ENCODE assay signal across 1 cellular context in the genomic region with DNA sequence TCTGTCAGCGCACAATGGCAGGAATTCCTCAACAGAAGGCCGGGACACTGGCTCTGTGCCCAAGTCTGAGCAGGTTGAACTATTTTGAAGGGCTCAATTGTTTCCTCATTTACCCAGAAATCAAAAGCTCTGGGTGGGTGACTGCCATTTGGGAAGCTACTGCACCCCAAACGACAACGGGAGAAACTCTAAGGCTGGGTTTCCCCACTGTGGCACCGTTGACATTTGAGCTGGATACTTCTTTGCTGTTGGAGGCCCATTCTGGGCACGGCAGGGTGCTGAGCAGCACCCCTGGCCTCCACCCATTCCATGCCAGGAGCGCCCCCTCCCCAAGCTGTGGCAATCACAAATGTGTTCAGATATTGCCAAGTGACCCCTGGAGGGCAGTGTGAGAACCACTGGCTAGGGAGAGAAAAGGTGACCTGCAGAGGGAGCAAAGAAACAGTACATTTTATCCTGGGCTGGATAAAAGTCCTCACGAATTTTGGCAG.
TF ChIP-seq lines count a peak whose summit lies in the region.

No MANE protein-coding gene starts in this region.

TF ChIP-seq in HepG2, 621 proteins besides CTCF, POLR2A, EP300 and RAD21 (continued from another document):
- TF ChIP-seq, protein P1, sequence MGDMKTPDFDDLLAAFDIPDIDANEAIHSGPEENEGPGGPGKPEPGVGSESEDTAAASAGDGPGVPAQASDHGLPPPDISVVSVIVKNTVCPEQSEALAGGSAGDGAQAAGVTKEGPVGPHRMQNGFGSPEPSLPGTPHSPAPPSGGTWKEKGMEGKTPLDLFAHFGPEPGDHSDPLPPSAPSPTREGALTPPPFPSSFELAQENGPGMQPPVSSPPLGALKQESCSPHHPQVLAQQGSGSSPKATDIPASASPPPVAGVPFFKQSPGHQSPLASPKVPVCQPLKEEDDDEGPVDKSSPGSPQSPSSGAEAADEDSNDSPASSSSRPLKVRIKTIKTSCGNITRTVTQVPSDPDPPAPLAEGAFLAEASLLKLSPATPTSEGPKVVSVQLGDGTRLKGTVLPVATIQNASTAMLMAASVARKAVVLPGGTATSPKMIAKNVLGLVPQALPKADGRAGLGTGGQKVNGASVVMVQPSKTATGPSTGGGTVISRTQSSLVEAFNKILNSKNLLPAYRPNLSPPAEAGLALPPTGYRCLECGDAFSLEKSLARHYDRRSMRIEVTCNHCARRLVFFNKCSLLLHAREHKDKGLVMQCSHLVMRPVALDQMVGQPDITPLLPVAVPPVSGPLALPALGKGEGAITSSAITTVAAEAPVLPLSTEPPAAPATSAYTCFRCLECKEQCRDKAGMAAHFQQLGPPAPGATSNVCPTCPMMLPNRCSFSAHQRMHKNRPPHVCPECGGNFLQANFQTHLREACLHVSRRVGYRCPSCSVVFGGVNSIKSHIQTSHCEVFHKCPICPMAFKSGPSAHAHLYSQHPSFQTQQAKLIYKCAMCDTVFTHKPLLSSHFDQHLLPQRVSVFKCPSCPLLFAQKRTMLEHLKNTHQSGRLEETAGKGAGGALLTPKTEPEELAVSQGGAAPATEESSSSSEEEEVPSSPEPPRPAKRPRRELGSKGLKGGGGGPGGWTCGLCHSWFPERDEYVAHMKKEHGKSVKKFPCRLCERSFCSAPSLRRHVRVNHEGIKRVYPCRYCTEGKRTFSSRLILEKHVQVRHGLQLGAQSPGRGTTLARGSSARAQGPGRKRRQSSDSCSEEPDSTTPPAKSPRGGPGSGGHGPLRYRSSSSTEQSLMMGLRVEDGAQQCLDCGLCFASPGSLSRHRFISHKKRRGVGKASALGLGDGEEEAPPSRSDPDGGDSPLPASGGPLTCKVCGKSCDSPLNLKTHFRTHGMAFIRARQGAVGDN (CRISPR knock-in tag; IDR thresholded peaks at IDR 0.05) = peak; percentile 24; the same call in 1 of the 2 replicates
- no peak for TF ChIP-seq ZNF557 (CRISPR knock-in tag; IDR thresholded peaks at IDR 0.05)
- TF ChIP-seq ZSCAN25 (CRISPR knock-in tag; IDR thresholded peaks at IDR 0.05) = no peak
- no peak for TF ChIP-seq EZH2 (conservative IDR thresholded peaks at IDR 0.05; ENCODE audit: low read depth, low read length)
- TF ChIP-seq ZNF670 (CRISPR knock-in tag; IDR thresholded peaks at IDR 0.05; ENCODE audit: borderline replicate concordance) = no peak
- no peak for TF ChIP-seq ZNF230 (CRISPR knock-in tag; IDR thresholded peaks at IDR 0.05)
- TF ChIP-seq ZMYM4 (CRISPR knock-in tag; IDR thresholded peaks at IDR 0.05) = no peak
- TF ChIP-seq NFIB (CRISPR knock-in tag; IDR thresholded peaks at IDR 0.05; ENCODE audit: borderline replicate concordance) = no peak
- no peak for TF ChIP-seq ZNF484 (CRISPR knock-in tag; IDR thresholded peaks at IDR 0.05; ENCODE audit: borderline replicate concordance, low read depth)
- no peak for TF ChIP-seq STAT5B (CRISPR knock-in tag; IDR thresholded peaks at IDR 0.05)
- peak; percentile 49 for TF ChIP-seq CEBPG (CRISPR knock-in tag; IDR thresholded peaks at IDR 0.05)
- TF ChIP-seq STAG1 (CRISPR knock-in tag; IDR thresholded peaks at IDR 0.05) = peak; percentile 65
